In genomic region chr7:35802102-35802466, GRCh38 we compare ENCODE assay signal across 8 cellular contexts. TPM values are rescaled to one million over a fixed set of nuclear protein-coding genes. Genes with fewer than 3 reads are reported as not detected.
A peak's percentile ranks its signal among the peaks of the same experiment; 100 is the strongest.
DNase-seq lines count a peak whose midpoint lies in the region; ATAC-seq, FAIRE-seq and TF ChIP-seq lines count a peak whose summit lies in the region.

No MANE protein-coding gene starts in this region.

- H3K4me1 ChIP-seq in right atrium auricular region: peaks cover 0 to 44% of the 10 kb centered on the region in 2 donors
- peaks cover 40% of the 10 kb centered on the region for H3K4me1 ChIP-seq in mononuclear cell (ENCODE audit: insufficient read depth, low read length)

- ATAC-seq in Right ventricle myocardium inferior (no peak), HG03520 (IDR thresholded peaks at IDR 0.05; ENCODE audit: unreplicated experiment) (no peak)

- H3K9me3 ChIP-seq in right atrium auricular region (no peaks in the 10 kb centered on the region), mononuclear cell (ENCODE audit: low read depth, low read length) (no peaks in the 10 kb centered on the region)

- H3K27me3 ChIP-seq in right atrium auricular region (no peaks in the 10 kb centered on the region), bronchial epithelial cell (ENCODE audit: control insufficient read depth, insufficient read depth, low read length) (no peaks in the 10 kb centered on the region), mononuclear cell (ENCODE audit: insufficient read depth, low read length) (no peaks in the 10 kb centered on the region)

- no peak for DNase-seq in right atrium auricular region (ENCODE audit: low spot score)
- DNase-seq in Right ventricle myocardium inferior (ENCODE audit: missing footprints): no peak
- no peak for DNase-seq in bronchial epithelial cell (ENCODE audit: low read depth)
- no peak for DNase-seq in NCI-H1930 (lab: John Stamatoyannopoulos, UW)
- no peak for DNase-seq in GDM1 (lab: John Stamatoyannopoulos, UW)
- DNase-seq in stimulated activated CD4-positive, alpha-beta T cell treated with anti-CD3 and anti-CD28 coated beads, Interleukin-2, amount 100 ng/mL, for 24 hours: no peak

- H3K36me3 ChIP-seq in right atrium auricular region (no peaks in the 10 kb centered on the region), bronchial epithelial cell (ENCODE audit: control insufficient read depth, insufficient read depth, low read length) (no peaks in the 10 kb centered on the region)

- intact Hi-C loops in Right ventricle myocardium inferior (cut with DNase I): loop anchor here (5.0 to 10.0 kb wide), 5 partner anchors 45 to 105 kb away; no protein-coding TSS in a partner anchor

- H3K4me3 ChIP-seq in right atrium auricular region (peak overlapping the region; percentile 97 to 99), bronchial epithelial cell (ENCODE audit: low read depth, low read length) (peak overlapping the region; percentile 92), mononuclear cell (ENCODE audit: low read length) (peak overlapping the region; percentile 82)

- TF ChIP-seq CTCF in right atrium auricular region (IDR thresholded peaks at IDR 0.05) (no peak), bronchial epithelial cell (IDR thresholded peaks at IDR 0.05; ENCODE audit: insufficient read depth, low read length, severe bottlenecking) (no peak)

- peak overlapping the region; percentile 99 to 100 for H3K27ac ChIP-seq in right atrium auricular region

- FAIRE-seq in bronchial epithelial cell (lab: Jason Lieb, UNC): no peak

RNA-seq across cellular contexts. Expression of gene SEPTIN7, which starts 1.2 kb away (rescaled TPM):
- 100 to 1,000 TPM; 155 to 171 TPM for total RNA-seq in right atrium auricular region
- 175 TPM for total RNA-seq in Right ventricle myocardium inferior
- total RNA-seq in bronchial epithelial cell: 65.0 and 129 TPM in 2 replicates
- total RNA-seq in mononuclear cell: 306 TPM
